ENCODE assay signal across 13 cellular contexts in the genomic region with DNA sequence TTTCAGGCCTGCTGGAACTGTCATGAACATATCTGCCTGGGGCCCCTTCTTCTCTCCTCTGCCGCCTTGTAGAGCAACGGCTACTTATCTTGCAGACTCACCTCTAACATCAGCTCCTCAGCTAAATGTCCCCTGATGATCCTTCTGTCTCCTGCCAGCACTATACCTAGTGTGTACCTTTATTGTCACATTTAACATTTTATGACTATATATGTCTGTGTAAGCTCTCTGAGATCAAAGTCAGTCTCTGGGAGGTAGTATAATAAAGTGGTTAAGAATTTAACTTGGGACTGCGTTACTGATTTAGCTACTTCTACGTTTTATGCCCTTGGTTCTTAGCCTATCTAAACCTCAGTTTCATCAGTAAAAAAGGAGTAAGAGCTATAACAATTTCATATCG. TPM values are rescaled to one million over a fixed set of nuclear protein-coding genes. Genes with fewer than 3 reads are reported as not detected.
DNase-seq lines count a peak whose midpoint lies in the region; ATAC-seq, FAIRE-seq and TF ChIP-seq lines count a peak whose summit lies in the region.
"Had no signal": no experiment of that assay in that cellular context is flagged by ENCODE, and none has a peak within 500 bp of the region (broad histone marks: within the 10 kb centered on the region; RNA-seq: fewer than 3 reads in every experiment).

No MANE protein-coding gene starts in this region.

- H2AFZ ChIP-seq in GM23338 (no peak overlapping the region), SU-DHL-6 (ENCODE audit: low read depth, low read length, severe bottlenecking) (no peak overlapping the region)

- H3K27me3 ChIP-seq in GM23338 (ENCODE audit: insufficient read depth) (no peaks in the 10 kb centered on the region), SU-DHL-6 (ENCODE audit: low read length) (no peaks in the 10 kb centered on the region), iPS-15b (ENCODE audit: control insufficient read depth, insufficient read depth, low read length) (no peaks in the 10 kb centered on the region), small intestine (ENCODE audit: control insufficient read depth in 2 of 2, insufficient read depth in 2 of 2, low read length in 2 of 2) (no peaks in the 10 kb centered on the region)
- H3K27me3 ChIP-seq: ovary had no signal

- peaks cover 59% of the 10 kb centered on the region for H3K79me2 ChIP-seq in GM23338 (replicated peaks; ENCODE audit: insufficient read depth)
- peaks cover 66% of the 10 kb centered on the region for H3K79me2 ChIP-seq in SU-DHL-6 (ENCODE audit: insufficient read depth, low read length)

- H3K27me3 Mint-ChIP-seq in GM23338 (ENCODE audit: insufficient read depth, low read depth, poor library complexity): peaks cover 2% of the 10 kb centered on the region
- H3K27me3 Mint-ChIP-seq: dendritic cell treated with granulocyte-macrophage colony-stimulating factor and Interleukin-4, amounts not matched to agents 40 ng/mL and 50 ng/mL, for 4 days had no signal

- H3K27ac ChIP-seq in GM23338 (ENCODE audit: low read depth): no peak overlapping the region
- peak overlapping the region; percentile 22; the same call in 1 of the 2 replicates for H3K27ac ChIP-seq in SU-DHL-6 (ENCODE audit: low read depth, low read length)
- no peak overlapping the region for H3K27ac ChIP-seq in small intestine (ENCODE audit: low read depth in 1 of 2, low read length in 1 of 2)
- H3K27ac ChIP-seq: ovary had no signal

- H3K4me2 ChIP-seq in GM23338 (peak overlapping the region; percentile 90; the same call in 1 of the 2 replicates), SU-DHL-6 (ENCODE audit: low read depth, low read length, poor library complexity, severe bottlenecking) (peak overlapping the region; percentile 98)

- H3K4me3 Mint-ChIP-seq in GM23338: no peak overlapping the region
- H3K4me3 Mint-ChIP-seq: dendritic cell treated with granulocyte-macrophage colony-stimulating factor and Interleukin-4, amounts not matched to agents 40 ng/mL and 50 ng/mL, for 4 days had no signal

- DNase-seq in GM23338 (ENCODE audit: low spot score) (no peak), small intestine (peak; percentile 37), iPS-NIHi11 (ENCODE audit: low spot score) (no peak), NCI-H345 (lab: John Stamatoyannopoulos, UW) (no peak), globus pallidus (ENCODE audit: low spot score) (no peak)
- DNase-seq: activated CD4-positive, alpha-beta T cell treated with anti-CD3 and anti-CD28 coated beads, Interleukin-2, amount 50 U/mL, for 1 hour; HFFc6; NCI-H146; ovary had no signal

- H3K4me1 ChIP-seq in GM23338 (ENCODE audit: insufficient read depth) (peaks cover 19% of the 10 kb centered on the region), iPS-15b (ENCODE audit: control insufficient read depth, insufficient read depth, low read length) (peaks cover 14% of the 10 kb centered on the region), small intestine (ENCODE audit: control insufficient read depth in 2 of 2, insufficient read depth in 1 of 2, low read depth in 1 of 2, low read length in 1 of 2) (peaks cover 2 to 17% of the 10 kb centered on the region in 2 donors)

- H3K9me3 ChIP-seq in SU-DHL-6 (ENCODE audit: insufficient read depth, low read length): no peaks in the 10 kb centered on the region
- H3K9me3 ChIP-seq in iPS-15b (ENCODE audit: control insufficient read depth, insufficient read depth, low read length): no peaks in the 10 kb centered on the region
- no peaks in the 10 kb centered on the region for H3K9me3 ChIP-seq in small intestine (ENCODE audit: control insufficient read depth, low read depth)
- H3K9me3 ChIP-seq: ovary had no signal

- H3K9ac ChIP-seq in SU-DHL-6 (ENCODE audit: low read length) (peak overlapping the region; percentile 86), iPS-15b (ENCODE audit: low read depth, low read length) (no peak overlapping the region)

- ATAC-seq in GM23338 (no peak), esophagus mucosa (no peak)

- H4K20me1 ChIP-seq in GM23338 (replicated peaks; ENCODE audit: insufficient read depth) (peaks cover 6% of the 10 kb centered on the region; the same call in 1 of the 2 replicates), SU-DHL-6 (ENCODE audit: low read depth, low read length) (peaks cover 13% of the 10 kb centered on the region; the same call in 1 of the 2 replicates)

- H3K4me1 Mint-ChIP-seq in GM23338: peaks cover 14% of the 10 kb centered on the region

- H3K9me3 Mint-ChIP-seq in GM23338: no peaks in the 10 kb centered on the region
- H3K9me3 Mint-ChIP-seq: dendritic cell treated with granulocyte-macrophage colony-stimulating factor and Interleukin-4, amounts not matched to agents 40 ng/mL and 50 ng/mL, for 4 days; HFFc6 had no signal

- H3K4me3 ChIP-seq in GM23338: no peak overlapping the region
- peak overlapping the region; percentile 92 for H3K4me3 ChIP-seq in SU-DHL-6 (ENCODE audit: insufficient read depth, low read length, poor library complexity, severe bottlenecking)
- peak overlapping the region; percentile 19 for H3K4me3 ChIP-seq in iPS-15b (ENCODE audit: low read depth, low read length)
- peak overlapping the region in 1 of 2 donors; percentile 92 for H3K4me3 ChIP-seq in small intestine (ENCODE audit: low read depth in 1 of 2, low read length in 2 of 2)
- H3K4me3 ChIP-seq: ovary had no signal

- TF ChIP-seq CTCF in GM23338 (conservative IDR thresholded peaks at IDR 0.05; ENCODE audit: low read depth in 2 of 2) (no peak), SU-DHL-6 (IDR thresholded peaks at IDR 0.05; ENCODE audit: insufficient read depth, low read length, poor library complexity, severe bottlenecking) (no peak)

- H3F3A ChIP-seq in GM23338 (replicated peaks; ENCODE audit: low read depth) (no peaks in the 10 kb centered on the region), SU-DHL-6 (ENCODE audit: insufficient read depth) (no peaks in the 10 kb centered on the region; the same call in 1 of the 2 replicates)

- H3K9me2 ChIP-seq in GM23338 (ENCODE audit: insufficient read depth) (no peaks in the 10 kb centered on the region), SU-DHL-6 (replicated peaks; ENCODE audit: insufficient read depth, low read length) (no peaks in the 10 kb centered on the region)

- no peak overlapping the region for H3K27ac Mint-ChIP-seq in GM23338
- H3K27ac Mint-ChIP-seq: dendritic cell treated with granulocyte-macrophage colony-stimulating factor and Interleukin-4, amounts not matched to agents 40 ng/mL and 50 ng/mL, for 4 days; HFFc6 had no signal

- H3K36me3 ChIP-seq in GM23338 (ENCODE audit: insufficient read depth): peaks cover 17% of the 10 kb centered on the region; the same call in 1 of the 2 replicates
- H3K36me3 ChIP-seq in SU-DHL-6 (ENCODE audit: low read length): peaks cover 28% of the 10 kb centered on the region; the same call in 1 of the 2 replicates
- no peaks in the 10 kb centered on the region for H3K36me3 ChIP-seq in iPS-15b (ENCODE audit: control insufficient read depth, insufficient read depth, low read length)
- peaks cover 0 to 2% of the 10 kb centered on the region in 2 donors for H3K36me3 ChIP-seq in small intestine (ENCODE audit: control insufficient read depth in 2 of 2, insufficient read depth in 2 of 2, low read length in 2 of 2)
- H3K36me3 ChIP-seq: ovary had no signal

- 17 to 46% (median 25%) methylated on average over 5 of the region's 5 CpGs for WGBS in small intestine, 3 donors

- FAIRE-seq in small intestine (lab: Jason Lieb, UNC): no peak

- H3K36me3 Mint-ChIP-seq in GM23338 (ENCODE audit: low read depth): peaks cover 15% of the 10 kb centered on the region

TF ChIP-seq in GM23338, 12 proteins besides CTCF, POLR2A, EP300 and RAD21:
- TF ChIP-seq NANOG (IDR thresholded peaks at IDR 0.05; ENCODE audit: borderline replicate concordance): no peak
- no peak for TF ChIP-seq POLR2AphosphoS5 (IDR thresholded peaks at IDR 0.05; ENCODE audit: low read depth)
- no peak for TF ChIP-seq EZH2 (IDR thresholded peaks at IDR 0.05; ENCODE audit: low read depth, unreplicated experiment)
- no peak for TF ChIP-seq ZNF114 (CRISPR knock-in tag; IDR thresholded peaks at IDR 0.05)
- TF ChIP-seq ZNF331 (CRISPR knock-in tag; IDR thresholded peaks at IDR 0.05; ENCODE audit: low read depth): no peak

RNA-seq across cellular contexts. Expression of a gene that starts 2.2 kb away (rescaled TPM):
- total RNA-seq in GM23338 (2014; rRNA removed; shearing (Covaris generic)): 104 and 158 TPM in 2 replicates
- polyA plus RNA-seq in GM23338 (2016; fragmentation: Nextera tagmentation; extraction: Ambion mirVana) (30.2 and 31.7 TPM in 2 replicates), small intestine (10 to 100 TPM; 12.7 to 38.4 (median 13.0) TPM)
- total RNA-seq in esophagus mucosa: 47.2 TPM

RNA-seq across cellular contexts. Expression of a gene that starts 21.4 kb away (rescaled TPM):
- total RNA-seq in GM23338 (2014; rRNA removed; shearing (Covaris generic)): not detected in 2 replicates
- 1.0 and 1.4 TPM in 2 replicates for polyA plus RNA-seq in GM23338 (2016; fragmentation: Nextera tagmentation; extraction: Ambion mirVana)
- 1 to 10 TPM in 2 of 3 donors, under 1 TPM in 1; 0.27 to 1.6 (median 1.4) TPM for polyA plus RNA-seq in small intestine
- total RNA-seq in esophagus mucosa: 1.2 TPM
